30 cellular contexts compared by ENCODE assay signal in genomic region chr1:197967066-197967465, GRCh38. TPM values are rescaled to one million over a fixed set of nuclear protein-coding genes. Genes with fewer than 3 reads are reported as not detected.
DNase-seq lines count a peak whose midpoint lies in the region; TF ChIP-seq lines count a peak whose summit lies in the region.
"Had no signal": no experiment of that assay in that cellular context is flagged by ENCODE, and none has a peak within 500 bp of the region (broad histone marks: within the 10 kb centered on the region; RNA-seq: fewer than 3 reads in every experiment).

No MANE protein-coding gene starts in this region.

- H3K4me3 ChIP-seq in tibial nerve = no peak overlapping the region
- H3K4me3 ChIP-seq: gastrocnemius medialis, neural progenitor cell, SJSA1, vagina had no signal

- no peaks in the 10 kb centered on the region for H3K4me1 ChIP-seq in tibial nerve
- H3K4me1 ChIP-seq: gastrocnemius medialis, neural progenitor cell, parathyroid adenoma, SJSA1, vagina had no signal

- H3K27me3 ChIP-seq in tibial nerve = no peaks in the 10 kb centered on the region
- H3K27me3 ChIP-seq: gastrocnemius medialis, neural progenitor cell, SJSA1, vagina had no signal

- H3K9me3 ChIP-seq in tibial nerve = no peaks in the 10 kb centered on the region
- H3K9me3 ChIP-seq: gastrocnemius medialis, SJSA1, vagina had no signal

- TF ChIP-seq CTCF in tibial nerve (IDR thresholded peaks at IDR 0.05) = no peak

- WGBS in tibial nerve, 2 donors = 66 to 69% methylated on average over 1 of the region's 1 CpG

- no peak for TF ChIP-seq EP300 in tibial nerve (IDR thresholded peaks at IDR 0.05)

- no peak overlapping the region for H3K27ac ChIP-seq in tibial nerve
- H3K27ac ChIP-seq: gastrocnemius medialis, neural progenitor cell, parathyroid adenoma, SJSA1, vagina had no signal

- H3K36me3 ChIP-seq in tibial nerve = no peaks in the 10 kb centered on the region
- H3K36me3 ChIP-seq: gastrocnemius medialis, neural progenitor cell, SJSA1, vagina had no signal

- no peak for TF ChIP-seq POLR2A in tibial nerve (IDR thresholded peaks at IDR 0.05)

- DNase-seq in A172 (ENCODE audit: low spot score) (peak; percentile 71), ELR (ENCODE audit: low read depth) (peak; percentile 5), M059J (ENCODE audit: low read depth) (peak; percentile 54), kidney tubule cell (ENCODE audit: low spot score) (peak; percentile 60), T1000 (lab: John Stamatoyannopoulos, UW) (no peak), OCI-M2 (lab: John Stamatoyannopoulos, UW; ENCODE audit: unreplicated experiment) (no peak), GM19238 (ENCODE audit: insufficient read length, low spot score) (no peak), tibial nerve (ENCODE audit: low spot score in 2 of 2) (no peak)
- DNase-seq: activated effector memory CD4-positive, alpha-beta T cell treated with anti-CD3 and anti-CD28 coated beads, Interleukin-2, amount 50 U/mL, for 16 hours; activated naive CD8-positive, alpha-beta T cell treated with anti-CD3 and anti-CD28 coated beads for 36 hours; activated T-cell treated with anti-CD3 and anti-CD28 coated beads, Interleukin-2, amount 50 U/mL, for 24 hours; anterior cingulate cortex; CD4-positive, alpha-beta T cell; gastrocnemius medialis; GF-D8; KG1; left colon; NCI-H1436; NCI-H2107; NCI-H774; right cardiac atrium; RPMI8226; stimulated activated CD4-positive, alpha-beta T cell treated with anti-CD3 and anti-CD28 coated beads, Interleukin-1b, Interleukin-23, amount 100 ng/mL, for 48 hours; stimulated activated naive CD8-positive, alpha-beta T cell treated with anti-CD3 and anti-CD28 coated beads, Interleukin-15, Interleukin-2, amounts not matched to agents 100 U/mL and 50 U/mL, for 24 hours; T-helper 1 cell had no signal

RNA-seq across cellular contexts. Expression of gene LHX9, which starts 49.9 kb away (rescaled TPM):
- 21.6 and 30.4 TPM in 2 replicates for total RNA-seq in A172 (2014; rRNA removed; shearing (Covaris generic))
- 3.2 and 7.0 TPM in 2 replicates for total RNA-seq in M059J (2014; rRNA removed; shearing (Covaris generic))
- 1 to 10 TPM in 1 of 4 donors, not detected in 3; 1.6 TPM for total RNA-seq in tibial nerve
- total RNA-seq: activated naive CD8-positive, alpha-beta T cell treated with anti-CD3 and anti-CD28 coated beads for 36 hours; CD4-positive, alpha-beta T cell; endothelial cell of umbilical vein; vagina had no signal

Comparison
In these comparisons a context has a peak if more than half of its experiments do, and no peak if none do; other contexts are left out.
1. DNase-seq: peak in A172 (single experiment), ELR (single experiment), M059J (single experiment) and kidney tubule cell (single experiment); none in T1000 (single experiment), OCI-M2 (single experiment), GM19238 (single experiment) and tibial nerve (0 of 2).